Comparison of ENCODE assay signal across 10 cellular contexts in genomic region chr2:65370387-65371093, GRCh38.
DNase-seq lines count a peak whose midpoint lies in the region; ATAC-seq and TF ChIP-seq lines count a peak whose summit lies in the region.
"Had no signal": no experiment of that assay in that cellular context is flagged by ENCODE, and none has a peak within 500 bp of the region (broad histone marks: within the 10 kb centered on the region; RNA-seq: fewer than 3 reads in every experiment).

No MANE protein-coding gene starts in this region.

- H3K27me3 Mint-ChIP-seq in neural progenitor cell (ENCODE audit: insufficient read depth, low read depth): no peaks in the 10 kb centered on the region
- H3K27me3 Mint-ChIP-seq in activated naive CD4-positive, alpha-beta T cell treated with anti-CD3 and anti-CD28 coated beads for 36 hours (ENCODE audit: low read depth): no peaks in the 10 kb centered on the region
- no peaks in the 10 kb centered on the region for H3K27me3 Mint-ChIP-seq in natural killer cell treated with Interleukin-12 subunit alpha and Interleukin-12 subunit beta and Interleukin-15 and Interleukin-18, amount 100 ng/mL, for 72 hours

- peak overlapping the region; percentile 26 for H3K4me3 ChIP-seq in SJCRH30
- no peak overlapping the region for H3K4me3 ChIP-seq in neural progenitor cell
- H3K4me3 ChIP-seq: body of pancreas had no signal

- H3K4me1 Mint-ChIP-seq in neural progenitor cell: peaks cover 64% of the 10 kb centered on the region
- H3K4me1 Mint-ChIP-seq in activated naive CD4-positive, alpha-beta T cell treated with anti-CD3 and anti-CD28 coated beads for 36 hours (ENCODE audit: low read depth): peaks cover 13% of the 10 kb centered on the region
- H3K4me1 Mint-ChIP-seq in natural killer cell treated with Interleukin-12 subunit alpha and Interleukin-12 subunit beta and Interleukin-15 and Interleukin-18, amount 100 ng/mL, for 72 hours (ENCODE audit: low read depth in 2 of 2): peaks cover 26 to 34% of the 10 kb centered on the region in 2 donors

- H3F3A ChIP-seq in neural progenitor cell (ENCODE audit: low read depth): peaks cover 7% of the 10 kb centered on the region

- H3K9ac ChIP-seq in neural progenitor cell: no peak overlapping the region

- H3K27me3 ChIP-seq in SJCRH30 (no peaks in the 10 kb centered on the region), neural progenitor cell (no peaks in the 10 kb centered on the region)
- H3K27me3 ChIP-seq: body of pancreas had no signal

- H2AFZ ChIP-seq in neural progenitor cell (replicated peaks): no peak overlapping the region

- H3K4me1 ChIP-seq in SJCRH30: peaks cover 58% of the 10 kb centered on the region
- peaks cover 38% of the 10 kb centered on the region for H3K4me1 ChIP-seq in neural progenitor cell

- no peak overlapping the region for H3K4me3 Mint-ChIP-seq in neural progenitor cell
- no peak overlapping the region for H3K4me3 Mint-ChIP-seq in activated naive CD4-positive, alpha-beta T cell treated with anti-CD3 and anti-CD28 coated beads for 36 hours
- no peak overlapping the region for H3K4me3 Mint-ChIP-seq in natural killer cell treated with Interleukin-12 subunit alpha and Interleukin-12 subunit beta and Interleukin-15 and Interleukin-18, amount 100 ng/mL, for 72 hours

- H3K36me3 ChIP-seq in SJCRH30 (no peaks in the 10 kb centered on the region), neural progenitor cell (no peaks in the 10 kb centered on the region)

- H3K27ac Mint-ChIP-seq in neural progenitor cell: peak overlapping the region; percentile 7
- H3K27ac Mint-ChIP-seq in activated naive CD4-positive, alpha-beta T cell treated with anti-CD3 and anti-CD28 coated beads for 36 hours: no peak overlapping the region
- no peak overlapping the region for H3K27ac Mint-ChIP-seq in natural killer cell treated with Interleukin-12 subunit alpha and Interleukin-12 subunit beta and Interleukin-15 and Interleukin-18, amount 100 ng/mL, for 72 hours

- peaks cover 7% of the 10 kb centered on the region for H3K36me3 Mint-ChIP-seq in neural progenitor cell
- no peaks in the 10 kb centered on the region for H3K36me3 Mint-ChIP-seq in activated naive CD4-positive, alpha-beta T cell treated with anti-CD3 and anti-CD28 coated beads for 36 hours (ENCODE audit: low read depth)
- H3K36me3 Mint-ChIP-seq in natural killer cell treated with Interleukin-12 subunit alpha and Interleukin-12 subunit beta and Interleukin-15 and Interleukin-18, amount 100 ng/mL, for 72 hours: no peaks in the 10 kb centered on the region

- H3K79me2 ChIP-seq in neural progenitor cell (ENCODE audit: low read depth): no peaks in the 10 kb centered on the region

- CTCF ChIA-PET in activated naive CD4-positive, alpha-beta T cell treated with anti-CD3 and anti-CD28 coated beads for 36 hours (lab: Charles Lee): no interaction called here

- peak; percentile 40 for ATAC-seq in GM18867 (IDR thresholded peaks at IDR 0.05; ENCODE audit: unreplicated experiment)
- ATAC-seq in HG03045 (IDR thresholded peaks at IDR 0.05; ENCODE audit: unreplicated experiment): peak; percentile 44
- ATAC-seq in natural killer cell treated with Interleukin-12 subunit alpha and Interleukin-12 subunit beta and Interleukin-15 and Interleukin-18, amount 100 ng/mL, for 72 hours: no peak
- ATAC-seq in HG02938 (IDR thresholded peaks at IDR 0.05; ENCODE audit: unreplicated experiment): no peak
- ATAC-seq: body of pancreas had no signal

- no peak for TF ChIP-seq CTCF in neural progenitor cell (IDR thresholded peaks at IDR 0.05)

- peaks cover 77% of the 10 kb centered on the region for H4K20me1 ChIP-seq in neural progenitor cell (ENCODE audit: low read depth)

- peak; percentile 92 to 98 for DNase-seq in SJCRH30
- DNase-seq in neural progenitor cell (ENCODE audit: low spot score): no peak
- DNase-seq in NOMO-1 treated with DMSO at 0.1 percent for 48 hours (lab: John Stamatoyannopoulos, UW; ENCODE audit: unreplicated experiment): no peak
- no peak for DNase-seq in activated naive CD4-positive, alpha-beta T cell treated with anti-CD3 and anti-CD28 coated beads for 36 hours
- DNase-seq in natural killer cell treated with Interleukin-12 subunit alpha and Interleukin-12 subunit beta and Interleukin-15 and Interleukin-18, amount 100 ng/mL, for 72 hours (ENCODE audit: low spot score): no peak
- DNase-seq: kidney glomerular epithelial cell had no signal

- peak overlapping the region; percentile 44 for H3K4me2 ChIP-seq in neural progenitor cell

- intact Hi-C loops in activated naive CD4-positive, alpha-beta T cell treated with anti-CD3 and anti-CD28 coated beads for 36 hours (cut with micrococcal nuclease): no loop called here

- H3K9me3 Mint-ChIP-seq in neural progenitor cell: no peaks in the 10 kb centered on the region
- H3K9me3 Mint-ChIP-seq in activated naive CD4-positive, alpha-beta T cell treated with anti-CD3 and anti-CD28 coated beads for 36 hours: no peaks in the 10 kb centered on the region
- no peaks in the 10 kb centered on the region for H3K9me3 Mint-ChIP-seq in natural killer cell treated with Interleukin-12 subunit alpha and Interleukin-12 subunit beta and Interleukin-15 and Interleukin-18, amount 100 ng/mL, for 72 hours

- H3K9me3 ChIP-seq in SJCRH30 (replicated peaks): no peaks in the 10 kb centered on the region
- no peaks in the 10 kb centered on the region for H3K9me3 ChIP-seq in neural progenitor cell (ENCODE audit: low read depth)
- H3K9me3 ChIP-seq: body of pancreas had no signal

- peak overlapping the region; percentile 66 for H3K27ac ChIP-seq in SJCRH30
- no peak overlapping the region for H3K27ac ChIP-seq in neural progenitor cell

Comparison
In these comparisons a context has a peak if more than half of its experiments do, and no peak if none do; other contexts are left out.
1. ATAC-seq: peak in GM18867 (single experiment) and HG03045 (single experiment); none in natural killer cell treated with Interleukin-12 subunit alpha and Interleukin-12 subunit beta and Interleukin-15 and Interleukin-18, amount 100 ng/mL, for 72 hours (0 of 2) and HG02938 (single experiment).
2. DNase-seq: peak in SJCRH30 (2 of 2); none in neural progenitor cell (single experiment), NOMO-1 treated with DMSO at 0.1 percent for 48 hours (single experiment), activated naive CD4-positive, alpha-beta T cell treated with anti-CD3 and anti-CD28 coated beads for 36 hours (single experiment) and natural killer cell treated with Interleukin-12 subunit alpha and Interleukin-12 subunit beta and Interleukin-15 and Interleukin-18, amount 100 ng/mL, for 72 hours (single experiment).